1 cellular context compared by ENCODE assay signal in the genomic region with DNA sequence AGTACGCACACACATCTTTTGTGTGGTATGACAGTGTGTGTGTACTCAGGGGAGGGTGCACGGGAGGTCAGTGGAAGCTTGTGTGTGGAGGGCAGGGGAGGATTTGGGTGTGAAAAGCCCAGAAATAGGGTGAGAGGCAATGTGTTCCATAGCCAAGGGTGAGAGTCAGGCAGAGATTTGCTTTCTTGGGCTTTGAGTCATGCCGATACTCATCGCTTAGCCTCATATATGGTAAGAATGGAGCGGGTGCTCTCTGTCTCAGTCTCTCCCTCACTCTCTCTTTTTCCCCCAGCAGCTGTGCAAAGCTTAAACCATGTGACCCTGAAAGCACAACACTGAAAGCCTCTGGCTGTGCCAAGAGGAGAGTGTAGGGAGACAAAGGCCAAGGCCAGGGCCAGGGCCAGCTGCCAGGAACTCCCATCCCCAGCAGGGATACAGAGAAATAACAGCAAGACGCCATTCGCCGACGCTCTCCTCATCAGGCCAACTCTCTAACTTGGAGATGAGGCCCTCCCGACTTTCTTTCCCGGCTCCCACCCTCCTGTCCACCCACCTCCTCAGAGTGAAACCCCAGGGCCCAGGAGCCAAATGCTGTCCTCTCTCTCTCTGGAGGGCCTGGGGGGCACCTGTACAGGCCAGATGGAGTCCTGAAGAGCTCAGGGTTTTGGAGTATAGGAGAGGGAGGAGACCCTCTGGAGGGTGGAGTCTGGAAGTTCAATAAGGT.
A peak's percentile ranks its signal among the peaks of the same experiment; 100 is the strongest.
TF ChIP-seq lines count a peak whose summit lies in the region.

No MANE protein-coding gene starts in this region.

TF ChIP-seq in IMR-90, 13 proteins besides CTCF, POLR2A, EP300 and RAD21 (continued from another document):
- TF ChIP-seq, protein P1, sequence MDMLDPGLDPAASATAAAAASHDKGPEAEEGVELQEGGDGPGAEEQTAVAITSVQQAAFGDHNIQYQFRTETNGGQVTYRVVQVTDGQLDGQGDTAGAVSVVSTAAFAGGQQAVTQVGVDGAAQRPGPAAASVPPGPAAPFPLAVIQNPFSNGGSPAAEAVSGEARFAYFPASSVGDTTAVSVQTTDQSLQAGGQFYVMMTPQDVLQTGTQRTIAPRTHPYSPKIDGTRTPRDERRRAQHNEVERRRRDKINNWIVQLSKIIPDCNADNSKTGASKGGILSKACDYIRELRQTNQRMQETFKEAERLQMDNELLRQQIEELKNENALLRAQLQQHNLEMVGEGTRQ (IDR thresholded peaks at IDR 0.05; ENCODE audit: low read depth, low read length), result 0 out of 2 replicates have a peak, but pooled peaks have one; percentile 21
